ENCODE assay signal across 1 cellular context in the genomic region with DNA sequence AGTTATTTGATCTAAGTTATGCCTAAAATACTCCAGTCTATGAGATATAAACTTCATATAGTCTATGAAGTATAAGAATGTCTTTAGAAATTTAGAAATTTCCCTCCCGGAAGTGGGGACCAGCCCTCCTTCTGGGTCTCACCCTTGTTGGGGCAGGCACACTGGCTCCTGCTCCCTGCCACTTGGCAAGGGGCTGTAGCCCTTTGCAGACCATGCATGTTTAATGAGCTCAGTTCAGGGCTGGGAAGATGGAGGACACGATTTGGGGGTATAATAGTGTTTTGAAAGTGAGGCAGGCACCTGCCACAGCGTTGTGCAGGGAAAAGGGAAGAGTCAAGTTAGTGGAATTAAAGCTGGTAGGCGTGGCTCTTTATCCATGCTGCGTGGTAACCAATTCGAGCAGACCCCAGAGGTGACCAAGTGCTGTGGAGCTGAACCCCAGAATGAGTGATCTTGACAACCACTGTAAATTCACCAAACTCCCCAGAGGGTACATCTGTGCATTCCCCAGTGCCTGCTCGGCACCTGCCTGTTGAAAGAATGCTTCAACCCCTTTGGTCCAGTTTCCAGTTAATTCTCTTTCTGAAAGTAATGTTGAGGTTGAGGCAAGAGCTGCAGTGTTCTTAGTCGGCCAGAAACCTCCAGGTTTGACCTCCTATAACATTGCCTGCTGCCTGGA.
TF ChIP-seq lines count a peak whose summit lies in the region.

No MANE protein-coding gene starts in this region.

TF ChIP-seq in GM12878, 131 proteins besides CTCF, POLR2A, EP300 and RAD21 (continued from another document):
- TF ChIP-seq, protein P1, sequence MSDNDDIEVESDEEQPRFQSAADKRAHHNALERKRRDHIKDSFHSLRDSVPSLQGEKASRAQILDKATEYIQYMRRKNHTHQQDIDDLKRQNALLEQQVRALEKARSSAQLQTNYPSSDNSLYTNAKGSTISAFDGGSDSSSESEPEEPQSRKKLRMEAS (IDR thresholded peaks at IDR 0.05; ENCODE audit: low read depth, low read length): no peak
- TF ChIP-seq, protein P2, sequence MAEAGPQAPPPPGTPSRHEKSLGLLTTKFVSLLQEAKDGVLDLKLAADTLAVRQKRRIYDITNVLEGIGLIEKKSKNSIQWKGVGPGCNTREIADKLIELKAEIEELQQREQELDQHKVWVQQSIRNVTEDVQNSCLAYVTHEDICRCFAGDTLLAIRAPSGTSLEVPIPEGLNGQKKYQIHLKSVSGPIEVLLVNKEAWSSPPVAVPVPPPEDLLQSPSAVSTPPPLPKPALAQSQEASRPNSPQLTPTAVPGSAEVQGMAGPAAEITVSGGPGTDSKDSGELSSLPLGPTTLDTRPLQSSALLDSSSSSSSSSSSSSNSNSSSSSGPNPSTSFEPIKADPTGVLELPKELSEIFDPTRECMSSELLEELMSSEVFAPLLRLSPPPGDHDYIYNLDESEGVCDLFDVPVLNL (IDR thresholded peaks at IDR 0.05; ENCODE audit: low read depth, low read length): no peak
- peak in 1 of 2 experiments; percentile 21; a peak in 1 of 4 replicates for TF ChIP-seq IKZF2 (IDR thresholded peaks at IDR 0.05)
- TF ChIP-seq, protein P3, sequence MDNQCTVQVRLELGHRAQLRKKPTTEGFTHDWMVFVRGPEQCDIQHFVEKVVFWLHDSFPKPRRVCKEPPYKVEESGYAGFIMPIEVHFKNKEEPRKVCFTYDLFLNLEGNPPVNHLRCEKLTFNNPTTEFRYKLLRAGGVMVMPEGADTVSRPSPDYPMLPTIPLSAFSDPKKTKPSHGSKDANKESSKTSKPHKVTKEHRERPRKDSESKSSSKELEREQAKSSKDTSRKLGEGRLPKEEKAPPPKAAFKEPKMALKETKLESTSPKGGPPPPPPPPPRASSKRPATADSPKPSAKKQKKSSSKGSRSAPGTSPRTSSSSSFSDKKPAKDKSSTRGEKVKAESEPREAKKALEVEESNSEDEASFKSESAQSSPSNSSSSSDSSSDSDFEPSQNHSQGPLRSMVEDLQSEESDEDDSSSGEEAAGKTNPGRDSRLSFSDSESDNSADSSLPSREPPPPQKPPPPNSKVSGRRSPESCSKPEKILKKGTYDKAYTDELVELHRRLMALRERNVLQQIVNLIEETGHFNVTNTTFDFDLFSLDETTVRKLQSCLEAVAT (IDR thresholded peaks at IDR 0.05): no peak
- no peak for TF ChIP-seq HCFC1 (IDR thresholded peaks at IDR 0.05; ENCODE audit: low read length)
- TF ChIP-seq CHD2 (IDR thresholded peaks at IDR 0.05; ENCODE audit: borderline replicate concordance, low read depth, low read length): no peak
- no peak for TF ChIP-seq ZNF384 (IDR thresholded peaks at IDR 0.05; ENCODE audit: borderline replicate concordance, low read depth, low read length)
- TF ChIP-seq RUNX3 (IDR thresholded peaks at IDR 0.05; ENCODE audit: low read length): peak; percentile 40; the same call in 1 of the 2 replicates
- 0 out of 2 replicates have a peak, but pooled peaks have one; percentile 8 for TF ChIP-seq BCL11A (IDR thresholded peaks at IDR 0.05; ENCODE audit: low read depth, low read length)
- TF ChIP-seq KDM1A (IDR thresholded peaks at IDR 0.05; ENCODE audit: borderline replicate concordance): no peak
- TF ChIP-seq LARP7 (IDR thresholded peaks at IDR 0.05): no peak
- TF ChIP-seq JUNB (IDR thresholded peaks at IDR 0.05): no peak
- TF ChIP-seq SMARCA5 (IDR thresholded peaks at IDR 0.05): no peak
- no peak for TF ChIP-seq MXI1 (IDR thresholded peaks at IDR 0.05; ENCODE audit: low read depth, low read length)
- no peak for TF ChIP-seq SREBF2 (IDR thresholded peaks at IDR 0.05; ENCODE audit: low read length)
- no peak for TF ChIP-seq ETV6 (conservative IDR thresholded peaks at IDR 0.05 in 1 of 2, IDR thresholded peaks at IDR 0.05 in 1 of 2; ENCODE audit: borderline replicate concordance in 1 of 2, low read depth in 1 of 2)
- TF ChIP-seq ZNF24 (IDR thresholded peaks at IDR 0.05): no peak
- no peak for TF ChIP-seq EGR1 (IDR thresholded peaks at IDR 0.05; ENCODE audit: borderline replicate concordance in 1 of 2, low read depth in 2 of 2, low read length in 2 of 2)
- TF ChIP-seq MYB (IDR thresholded peaks at IDR 0.05; ENCODE audit: borderline replicate concordance, low read depth, low read length): no peak
- TF ChIP-seq ASH2L (IDR thresholded peaks at IDR 0.05; ENCODE audit: borderline replicate concordance, low read depth): no peak
- no peak for TF ChIP-seq CREB1 (IDR thresholded peaks at IDR 0.05; ENCODE audit: low read depth)
- TF ChIP-seq, protein P4, sequence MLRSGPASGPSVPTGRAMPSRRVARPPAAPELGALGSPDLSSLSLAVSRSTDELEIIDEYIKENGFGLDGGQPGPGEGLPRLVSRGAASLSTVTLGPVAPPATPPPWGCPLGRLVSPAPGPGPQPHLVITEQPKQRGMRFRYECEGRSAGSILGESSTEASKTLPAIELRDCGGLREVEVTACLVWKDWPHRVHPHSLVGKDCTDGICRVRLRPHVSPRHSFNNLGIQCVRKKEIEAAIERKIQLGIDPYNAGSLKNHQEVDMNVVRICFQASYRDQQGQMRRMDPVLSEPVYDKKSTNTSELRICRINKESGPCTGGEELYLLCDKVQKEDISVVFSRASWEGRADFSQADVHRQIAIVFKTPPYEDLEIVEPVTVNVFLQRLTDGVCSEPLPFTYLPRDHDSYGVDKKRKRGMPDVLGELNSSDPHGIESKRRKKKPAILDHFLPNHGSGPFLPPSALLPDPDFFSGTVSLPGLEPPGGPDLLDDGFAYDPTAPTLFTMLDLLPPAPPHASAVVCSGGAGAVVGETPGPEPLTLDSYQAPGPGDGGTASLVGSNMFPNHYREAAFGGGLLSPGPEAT (IDR thresholded peaks at IDR 0.05; ENCODE audit: low read depth): no peak
- peak; percentile 54; the same call in 1 of the 2 replicates for TF ChIP-seq PAX5 (IDR thresholded peaks at IDR 0.05; ENCODE audit: borderline replicate concordance, low read depth, low read length)
- TF ChIP-seq MYC (IDR thresholded peaks at IDR 0.05; ENCODE audit: insufficient read depth, insufficient read length, insufficient replicate concordance, low read length, severe bottlenecking): no peak
- 0 out of 3 replicates have a peak, but pooled peaks have one; percentile 11 for TF ChIP-seq POU2F2 (IDR thresholded peaks at IDR 0.05; ENCODE audit: borderline replicate concordance, low read depth, low read length)
- TF ChIP-seq MEF2B (IDR thresholded peaks at IDR 0.05; ENCODE audit: partially characterized antibody, poor library complexity, severe bottlenecking): peak; percentile 95
- TF ChIP-seq TCF12 (IDR thresholded peaks at IDR 0.05; ENCODE audit: low read depth, low read length): peak; percentile 73; the same call in 1 of the 2 replicates
- TF ChIP-seq PAX8 (IDR thresholded peaks at IDR 0.05): no peak
- no peak for TF ChIP-seq HDGF (IDR thresholded peaks at IDR 0.05)
- no peak for TF ChIP-seq KLF5 (IDR thresholded peaks at IDR 0.05; ENCODE audit: partially characterized antibody)
- peak; percentile 59 to 78; a peak in 3 of 4 replicates for TF ChIP-seq BHLHE40 (IDR thresholded peaks at IDR 0.05; ENCODE audit: borderline replicate concordance in 1 of 2, low read depth in 2 of 2, low read length in 1 of 2)
- TF ChIP-seq, protein P5, sequence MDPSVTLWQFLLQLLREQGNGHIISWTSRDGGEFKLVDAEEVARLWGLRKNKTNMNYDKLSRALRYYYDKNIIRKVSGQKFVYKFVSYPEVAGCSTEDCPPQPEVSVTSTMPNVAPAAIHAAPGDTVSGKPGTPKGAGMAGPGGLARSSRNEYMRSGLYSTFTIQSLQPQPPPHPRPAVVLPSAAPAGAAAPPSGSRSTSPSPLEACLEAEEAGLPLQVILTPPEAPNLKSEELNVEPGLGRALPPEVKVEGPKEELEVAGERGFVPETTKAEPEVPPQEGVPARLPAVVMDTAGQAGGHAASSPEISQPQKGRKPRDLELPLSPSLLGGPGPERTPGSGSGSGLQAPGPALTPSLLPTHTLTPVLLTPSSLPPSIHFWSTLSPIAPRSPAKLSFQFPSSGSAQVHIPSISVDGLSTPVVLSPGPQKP (IDR thresholded peaks at IDR 0.05; ENCODE audit: low read depth, low read length): no peak
- TF ChIP-seq, protein P6, sequence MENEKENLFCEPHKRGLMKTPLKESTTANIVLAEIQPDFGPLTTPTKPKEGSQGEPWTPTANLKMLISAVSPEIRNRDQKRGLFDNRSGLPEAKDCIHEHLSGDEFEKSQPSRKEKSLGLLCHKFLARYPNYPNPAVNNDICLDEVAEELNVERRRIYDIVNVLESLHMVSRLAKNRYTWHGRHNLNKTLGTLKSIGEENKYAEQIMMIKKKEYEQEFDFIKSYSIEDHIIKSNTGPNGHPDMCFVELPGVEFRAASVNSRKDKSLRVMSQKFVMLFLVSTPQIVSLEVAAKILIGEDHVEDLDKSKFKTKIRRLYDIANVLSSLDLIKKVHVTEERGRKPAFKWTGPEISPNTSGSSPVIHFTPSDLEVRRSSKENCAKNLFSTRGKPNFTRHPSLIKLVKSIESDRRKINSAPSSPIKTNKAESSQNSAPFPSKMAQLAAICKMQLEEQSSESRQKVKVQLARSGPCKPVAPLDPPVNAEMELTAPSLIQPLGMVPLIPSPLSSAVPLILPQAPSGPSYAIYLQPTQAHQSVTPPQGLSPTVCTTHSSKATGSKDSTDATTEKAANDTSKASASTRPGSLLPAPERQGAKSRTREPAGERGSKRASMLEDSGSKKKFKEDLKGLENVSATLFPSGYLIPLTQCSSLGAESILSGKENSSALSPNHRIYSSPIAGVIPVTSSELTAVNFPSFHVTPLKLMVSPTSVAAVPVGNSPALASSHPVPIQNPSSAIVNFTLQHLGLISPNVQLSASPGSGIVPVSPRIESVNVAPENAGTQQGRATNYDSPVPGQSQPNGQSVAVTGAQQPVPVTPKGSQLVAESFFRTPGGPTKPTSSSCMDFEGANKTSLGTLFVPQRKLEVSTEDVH (IDR thresholded peaks at IDR 0.05; ENCODE audit: low read depth, partially characterized antibody): no peak
- TF ChIP-seq CBX5 (IDR thresholded peaks at IDR 0.05; ENCODE audit: low read depth): no peak
- TF ChIP-seq, protein P7, sequence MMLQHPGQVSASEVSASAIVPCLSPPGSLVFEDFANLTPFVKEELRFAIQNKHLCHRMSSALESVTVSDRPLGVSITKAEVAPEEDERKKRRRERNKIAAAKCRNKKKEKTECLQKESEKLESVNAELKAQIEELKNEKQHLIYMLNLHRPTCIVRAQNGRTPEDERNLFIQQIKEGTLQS (IDR thresholded peaks at IDR 0.05; ENCODE audit: borderline replicate concordance, extremely low read depth, low read depth, low read length): no peak
- TF ChIP-seq, protein P8, sequence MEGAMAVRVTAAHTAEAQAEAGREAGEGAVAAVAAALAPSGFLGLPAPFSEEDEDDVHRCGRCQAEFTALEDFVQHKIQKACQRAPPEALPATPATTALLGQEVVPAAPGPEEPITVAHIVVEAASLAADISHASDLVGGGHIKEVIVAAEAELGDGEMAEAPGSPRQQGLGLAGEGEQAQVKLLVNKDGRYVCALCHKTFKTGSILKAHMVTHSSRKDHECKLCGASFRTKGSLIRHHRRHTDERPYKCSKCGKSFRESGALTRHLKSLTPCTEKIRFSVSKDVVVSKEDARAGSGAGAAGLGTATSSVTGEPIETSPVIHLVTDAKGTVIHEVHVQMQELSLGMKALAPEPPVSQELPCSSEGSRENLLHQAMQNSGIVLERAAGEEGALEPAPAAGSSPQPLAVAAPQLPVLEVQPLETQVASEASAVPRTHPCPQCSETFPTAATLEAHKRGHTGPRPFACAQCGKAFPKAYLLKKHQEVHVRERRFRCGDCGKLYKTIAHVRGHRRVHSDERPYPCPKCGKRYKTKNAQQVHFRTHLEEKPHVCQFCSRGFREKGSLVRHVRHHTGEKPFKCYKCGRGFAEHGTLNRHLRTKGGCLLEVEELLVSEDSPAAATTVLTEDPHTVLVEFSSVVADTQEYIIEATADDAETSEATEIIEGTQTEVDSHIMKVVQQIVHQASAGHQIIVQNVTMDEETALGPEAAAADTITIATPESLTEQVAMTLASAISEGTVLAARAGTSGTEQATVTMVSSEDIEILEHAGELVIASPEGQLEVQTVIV (IDR thresholded peaks at IDR 0.05; ENCODE audit: borderline replicate concordance, partially characterized antibody): no peak
- no peak for TF ChIP-seq ZNF217 (IDR thresholded peaks at IDR 0.05)
- TF ChIP-seq IKZF1 (conservative IDR thresholded peaks at IDR 0.05): peak; percentile 36; the same call in 1 of the 2 replicates
- TF ChIP-seq, protein P9, sequence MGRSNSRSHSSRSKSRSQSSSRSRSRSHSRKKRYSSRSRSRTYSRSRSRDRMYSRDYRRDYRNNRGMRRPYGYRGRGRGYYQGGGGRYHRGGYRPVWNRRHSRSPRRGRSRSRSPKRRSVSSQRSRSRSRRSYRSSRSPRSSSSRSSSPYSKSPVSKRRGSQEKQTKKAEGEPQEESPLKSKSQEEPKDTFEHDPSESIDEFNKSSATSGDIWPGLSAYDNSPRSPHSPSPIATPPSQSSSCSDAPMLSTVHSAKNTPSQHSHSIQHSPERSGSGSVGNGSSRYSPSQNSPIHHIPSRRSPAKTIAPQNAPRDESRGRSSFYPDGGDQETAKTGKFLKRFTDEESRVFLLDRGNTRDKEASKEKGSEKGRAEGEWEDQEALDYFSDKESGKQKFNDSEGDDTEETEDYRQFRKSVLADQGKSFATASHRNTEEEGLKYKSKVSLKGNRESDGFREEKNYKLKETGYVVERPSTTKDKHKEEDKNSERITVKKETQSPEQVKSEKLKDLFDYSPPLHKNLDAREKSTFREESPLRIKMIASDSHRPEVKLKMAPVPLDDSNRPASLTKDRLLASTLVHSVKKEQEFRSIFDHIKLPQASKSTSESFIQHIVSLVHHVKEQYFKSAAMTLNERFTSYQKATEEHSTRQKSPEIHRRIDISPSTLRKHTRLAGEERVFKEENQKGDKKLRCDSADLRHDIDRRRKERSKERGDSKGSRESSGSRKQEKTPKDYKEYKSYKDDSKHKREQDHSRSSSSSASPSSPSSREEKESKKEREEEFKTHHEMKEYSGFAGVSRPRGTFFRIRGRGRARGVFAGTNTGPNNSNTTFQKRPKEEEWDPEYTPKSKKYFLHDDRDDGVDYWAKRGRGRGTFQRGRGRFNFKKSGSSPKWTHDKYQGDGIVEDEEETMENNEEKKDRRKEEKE (IDR thresholded peaks at IDR 0.05): no peak
- TF ChIP-seq PML (IDR thresholded peaks at IDR 0.05; ENCODE audit: low read length): no peak
- TF ChIP-seq ESRRA (IDR thresholded peaks at IDR 0.05; ENCODE audit: low read length): no peak
